Comparison of ENCODE assay signal across 15 cellular contexts in genomic region chr12:81295286-81295685, GRCh38.
DNase-seq lines count a peak whose midpoint lies in the region; ATAC-seq, FAIRE-seq and TF ChIP-seq lines count a peak whose summit lies in the region.
"Had no signal": no experiment of that assay in that cellular context is flagged by ENCODE, and none has a peak within 500 bp of the region (broad histone marks: within the 10 kb centered on the region; RNA-seq: fewer than 3 reads in every experiment).

No MANE protein-coding gene starts in this region.

- ATAC-seq in gastrocnemius medialis (no peak), GM18511 (IDR thresholded peaks at IDR 0.05; ENCODE audit: unreplicated experiment) (no peak)
- ATAC-seq: GM23338 had no signal

- POLR2A ChIA-PET in A673 (lab: Charles Lee; ENCODE audit: low non-redundant PET): no interaction called here

- TF ChIP-seq POLR2A in gastrocnemius medialis (IDR thresholded peaks at IDR 0.05): no peak

- H3K4me3 ChIP-seq in A673 (ENCODE audit: low read depth, low read length, poor library complexity, severe bottlenecking) (no peak overlapping the region), gastrocnemius medialis (no peak overlapping the region)
- H3K4me3 ChIP-seq: BLaER1 treated with 17β-estradiol and CSF1 and Interleukin-3, amounts not matched to agents 10 nM and 100 nM; GM23338 had no signal

- H3K36me3 ChIP-seq in A673 (ENCODE audit: insufficient read depth, low read length, poor library complexity, severe bottlenecking): no peaks in the 10 kb centered on the region
- H3K36me3 ChIP-seq in gastrocnemius medialis: no peaks in the 10 kb centered on the region
- H3K36me3 ChIP-seq: BLaER1 treated with 17β-estradiol and CSF1 and Interleukin-3, amounts not matched to agents 10 nM and 100 nM had no signal

- peak overlapping the region; percentile 80 for H3K27ac ChIP-seq in A673 (ENCODE audit: low read depth, low read length, poor library complexity, severe bottlenecking)
- H3K27ac ChIP-seq in angular gyrus (ENCODE audit: low read depth, low read length): peak overlapping the region; percentile 25
- H3K27ac ChIP-seq in gastrocnemius medialis: no peak overlapping the region
- H3K27ac ChIP-seq: 22Rv1; BLaER1 treated with 17β-estradiol and CSF1 and Interleukin-3, amounts not matched to agents 10 nM and 100 nM had no signal

- intact Hi-C loops in A673 (cut with micrococcal nuclease; ENCODE audit: unreplicated experiment): no loop called here
- intact Hi-C loops in head of caudate nucleus (cut with DNase I): no loop called here
- intact Hi-C loops in gastrocnemius medialis (cut with DNase I; ENCODE audit: low total_unique reads): no loop called here

- H3K4me1 ChIP-seq in A673 (ENCODE audit: insufficient read depth, low read length, poor library complexity, severe bottlenecking) (peaks cover 52% of the 10 kb centered on the region), gastrocnemius medialis (no peaks in the 10 kb centered on the region)

- CTCF ChIA-PET in A673 (lab: Charles Lee): no interaction called here

- BruUV-seq in A673 (replicated peaks; lab: Mats Ljungman, UMichigan): no TSS peak

- DNase-seq in A673 (ENCODE audit: low spot score) (peak; percentile 30), head of caudate nucleus (peak in 28 of 42 donors; percentile 6 to 67 (median 24)), retina (peak; percentile 25), MV-4-11 (lab: John Stamatoyannopoulos, UW) (no peak), gastrocnemius medialis (no peak), D721Med (ENCODE audit: insufficient read length, low spot score) (no peak)
- DNase-seq: AML-193; CD4-positive, CD25-positive, alpha-beta regulatory T cell; DMS 273 treated with DMSO at 0.1 percent for 48 hours; H7 had no signal

- TF ChIP-seq CTCF in A673 (conservative IDR thresholded peaks at IDR 0.05; ENCODE audit: low read depth, low read length): no peak
- TF ChIP-seq CTCF in gastrocnemius medialis (IDR thresholded peaks at IDR 0.05 in 4 of 5, conservative IDR thresholded peaks at IDR 0.05 in 1 of 5): no peak
- no peak for TF ChIP-seq CTCF in D721Med (IDR thresholded peaks at IDR 0.05; ENCODE audit: insufficient read depth, missing control alignments)

- H3K27me3 ChIP-seq in A673 (replicated peaks; ENCODE audit: insufficient read depth, low read depth, low read length, poor library complexity) (no peaks in the 10 kb centered on the region), gastrocnemius medialis (no peaks in the 10 kb centered on the region)
- H3K27me3 ChIP-seq: BLaER1 treated with 17β-estradiol and CSF1 and Interleukin-3, amounts not matched to agents 10 nM and 100 nM had no signal

- H3K9me3 ChIP-seq in A673 (ENCODE audit: low read depth, low read length, poor library complexity, severe bottlenecking) (no peaks in the 10 kb centered on the region), gastrocnemius medialis (no peaks in the 10 kb centered on the region)

- no peak for FAIRE-seq in D721Med (lab: Jason Lieb, UNC)

- in situ Hi-C loops in gastrocnemius medialis (cut with MboI; ENCODE audit: low sequenced_read_pairs in 4 of 4): no loop called here

Comparison
In these comparisons a context has a peak if more than half of its experiments do, and no peak if none do; other contexts are left out.
1. DNase-seq: peak in A673 (single experiment), head of caudate nucleus (28 of 42) and retina (single experiment); none in MV-4-11 (single experiment), gastrocnemius medialis (0 of 2) and D721Med (single experiment).
2. H3K27ac ChIP-seq: peak in A673 (single experiment) and angular gyrus (single experiment); none in gastrocnemius medialis (0 of 4).